Comparison of ENCODE assay signal across 1 cellular context in genomic region chr17:38751803-38752118, GRCh38.
TF ChIP-seq lines count a peak whose summit lies in the region.

No MANE protein-coding gene starts in this region.

TF ChIP-seq in GM12878, 131 proteins besides CTCF, POLR2A, EP300 and RAD21 (continues in another document):
- TF ChIP-seq NR2F1 (conservative IDR thresholded peaks at IDR 0.05) (0 out of 2 replicates have a peak, but pooled peaks have one; percentile 45), ZBED1 (IDR thresholded peaks at IDR 0.05; ENCODE audit: borderline replicate concordance) (peak; percentile 17; the same call in 1 of the 2 replicates), ETV6 (conservative IDR thresholded peaks at IDR 0.05 in 1 of 2, IDR thresholded peaks at IDR 0.05 in 1 of 2; ENCODE audit: borderline replicate concordance in 1 of 2, low read depth in 1 of 2) (no peak), ZNF274 (IDR thresholded peaks at IDR 0.05; ENCODE audit: insufficient read depth, insufficient read length) (no peak), ZNF217 (IDR thresholded peaks at IDR 0.05) (peak; percentile 70; the same call in 1 of the 2 replicates), FOXK2 (IDR thresholded peaks at IDR 0.05) (no peak), CHD2 (IDR thresholded peaks at IDR 0.05; ENCODE audit: borderline replicate concordance, low read depth, low read length) (no peak), BMI1 (IDR thresholded peaks at IDR 0.05; ENCODE audit: borderline replicate concordance) (no peak), TAF1 (IDR thresholded peaks at IDR 0.05; ENCODE audit: borderline replicate concordance, low read depth, low read length) (no peak), NRF1 (conservative IDR thresholded peaks at IDR 0.05; ENCODE audit: low read depth, low read length) (no peak), NR2C1 (IDR thresholded peaks at IDR 0.05) (no peak), NKRF (conservative IDR thresholded peaks at IDR 0.05) (no peak), HCFC1 (IDR thresholded peaks at IDR 0.05; ENCODE audit: low read length) (peak; percentile 27; the same call in 1 of the 2 replicates), JUND (IDR thresholded peaks at IDR 0.05; ENCODE audit: low read depth, low read length) (no peak), ZNF24 (IDR thresholded peaks at IDR 0.05) (peak; percentile 98), ATF7 (IDR thresholded peaks at IDR 0.05; ENCODE audit: low read depth) (no peak), ZSCAN29 (IDR thresholded peaks at IDR 0.05) (peak; percentile 75; the same call in 1 of the 2 replicates), MEF2B (IDR thresholded peaks at IDR 0.05; ENCODE audit: partially characterized antibody, poor library complexity, severe bottlenecking) (no peak), SUPT20H (IDR thresholded peaks at IDR 0.05; ENCODE audit: borderline replicate concordance, control insufficient read depth, low read depth, low read length) (no peak), TCF7 (IDR thresholded peaks at IDR 0.05; ENCODE audit: borderline replicate concordance) (no peak), SIX5 (IDR thresholded peaks at IDR 0.05; ENCODE audit: low read depth, low read length, severe bottlenecking) (no peak), STAT3 (IDR thresholded peaks at IDR 0.05; ENCODE audit: low read depth, low read length) (no peak), RELB (IDR thresholded peaks at IDR 0.05; ENCODE audit: low read depth) (no peak; the same call in 1 of the 2 replicates), KLF5 (IDR thresholded peaks at IDR 0.05; ENCODE audit: partially characterized antibody) (no peak), KAT2A (conservative IDR thresholded peaks at IDR 0.05; ENCODE audit: control insufficient read depth, low read depth, low read length) (no peak), SRF (IDR thresholded peaks at IDR 0.05; ENCODE audit: low read depth in 2 of 2, low read length in 2 of 2) (no peak), SIN3A (IDR thresholded peaks at IDR 0.05; ENCODE audit: low read depth, low read length) (no peak), MYB (IDR thresholded peaks at IDR 0.05; ENCODE audit: borderline replicate concordance, low read depth, low read length) (no peak), BACH1 (IDR thresholded peaks at IDR 0.05; ENCODE audit: borderline replicate concordance) (0 out of 2 replicates have a peak, but pooled peaks have one; percentile 38), BCL11A (IDR thresholded peaks at IDR 0.05; ENCODE audit: low read depth, low read length) (no peak), SUZ12 (IDR thresholded peaks at IDR 0.05; ENCODE audit: unreplicated experiment) (no peak), STAT1 (conservative IDR thresholded peaks at IDR 0.05) (peak; percentile 70; the same call in 1 of the 2 replicates), REST (IDR thresholded peaks at IDR 0.05; ENCODE audit: low read depth, low read length) (no peak), SMARCA5 (IDR thresholded peaks at IDR 0.05) (peak; percentile 94), ATF3 (IDR thresholded peaks at IDR 0.05; ENCODE audit: borderline replicate concordance, extremely low read depth, low read depth, low read length) (no peak), HDAC6 (IDR thresholded peaks at IDR 0.05; ENCODE audit: unreplicated experiment) (no peak), SMAD1 (IDR thresholded peaks at IDR 0.05; ENCODE audit: low read depth, partially characterized antibody) (no peak), TBL1XR1 (IDR thresholded peaks at IDR 0.05; ENCODE audit: low read depth, low read length) (peak; percentile 85; the same call in 1 of the 2 replicates), RAD51 (IDR thresholded peaks at IDR 0.05) (no peak), RB1 (IDR thresholded peaks at IDR 0.05; ENCODE audit: borderline replicate concordance) (no peak; the same call in 1 of the 2 replicates), CHD4 (IDR thresholded peaks at IDR 0.05) (no peak), NR2C2 (IDR thresholded peaks at IDR 0.05; ENCODE audit: borderline replicate concordance, control insufficient read depth, insufficient read length, low read depth) (no peak), WRNIP1 (IDR thresholded peaks at IDR 0.05; ENCODE audit: borderline replicate concordance, low read depth, low read length) (no peak), LARP7 (IDR thresholded peaks at IDR 0.05) (no peak), MTA3 (IDR thresholded peaks at IDR 0.05; ENCODE audit: borderline replicate concordance, low read length) (peak; percentile 76), SKIL (IDR thresholded peaks at IDR 0.05; ENCODE audit: low read depth, poor library complexity, severe bottlenecking) (peak; percentile 41)
- TF ChIP-seq, protein P1, sequence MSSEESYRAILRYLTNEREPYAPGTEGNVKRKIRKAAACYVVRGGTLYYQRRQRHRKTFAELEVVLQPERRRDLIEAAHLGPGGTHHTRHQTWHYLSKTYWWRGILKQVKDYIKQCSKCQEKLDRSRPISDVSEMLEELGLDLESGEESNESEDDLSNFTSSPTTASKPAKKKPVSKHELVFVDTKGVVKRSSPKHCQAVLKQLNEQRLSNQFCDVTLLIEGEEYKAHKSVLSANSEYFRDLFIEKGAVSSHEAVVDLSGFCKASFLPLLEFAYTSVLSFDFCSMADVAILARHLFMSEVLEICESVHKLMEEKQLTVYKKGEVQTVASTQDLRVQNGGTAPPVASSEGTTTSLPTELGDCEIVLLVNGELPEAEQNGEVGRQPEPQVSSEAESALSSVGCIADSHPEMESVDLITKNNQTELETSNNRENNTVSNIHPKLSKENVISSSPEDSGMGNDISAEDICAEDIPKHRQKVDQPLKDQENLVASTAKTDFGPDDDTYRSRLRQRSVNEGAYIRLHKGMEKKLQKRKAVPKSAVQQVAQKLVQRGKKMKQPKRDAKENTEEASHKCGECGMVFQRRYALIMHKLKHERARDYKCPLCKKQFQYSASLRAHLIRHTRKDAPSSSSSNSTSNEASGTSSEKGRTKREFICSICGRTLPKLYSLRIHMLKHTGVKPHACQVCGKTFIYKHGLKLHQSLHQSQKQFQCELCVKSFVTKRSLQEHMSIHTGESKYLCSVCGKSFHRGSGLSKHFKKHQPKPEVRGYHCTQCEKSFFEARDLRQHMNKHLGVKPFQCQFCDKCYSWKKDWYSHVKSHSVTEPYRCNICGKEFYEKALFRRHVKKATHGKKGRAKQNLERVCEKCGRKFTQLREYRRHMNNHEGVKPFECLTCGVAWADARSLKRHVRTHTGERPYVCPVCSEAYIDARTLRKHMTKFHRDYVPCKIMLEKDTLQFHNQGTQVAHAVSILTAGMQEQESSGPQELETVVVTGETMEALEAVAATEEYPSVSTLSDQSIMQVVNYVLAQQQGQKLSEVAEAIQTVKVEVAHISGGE (CRISPR knock-in tag; IDR thresholded peaks at IDR 0.05), result no peak
- TF ChIP-seq, protein P2, sequence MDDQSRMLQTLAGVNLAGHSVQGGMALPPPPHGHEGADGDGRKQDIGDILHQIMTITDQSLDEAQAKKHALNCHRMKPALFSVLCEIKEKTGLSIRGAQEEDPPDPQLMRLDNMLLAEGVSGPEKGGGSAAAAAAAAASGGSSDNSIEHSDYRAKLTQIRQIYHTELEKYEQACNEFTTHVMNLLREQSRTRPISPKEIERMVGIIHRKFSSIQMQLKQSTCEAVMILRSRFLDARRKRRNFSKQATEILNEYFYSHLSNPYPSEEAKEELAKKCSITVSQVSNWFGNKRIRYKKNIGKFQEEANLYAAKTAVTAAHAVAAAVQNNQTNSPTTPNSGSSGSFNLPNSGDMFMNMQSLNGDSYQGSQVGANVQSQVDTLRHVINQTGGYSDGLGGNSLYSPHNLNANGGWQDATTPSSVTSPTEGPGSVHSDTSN (IDR thresholded peaks at IDR 0.05; ENCODE audit: insufficient replicate concordance, low read depth, low read length), result no peak
- TF ChIP-seq, protein P3, sequence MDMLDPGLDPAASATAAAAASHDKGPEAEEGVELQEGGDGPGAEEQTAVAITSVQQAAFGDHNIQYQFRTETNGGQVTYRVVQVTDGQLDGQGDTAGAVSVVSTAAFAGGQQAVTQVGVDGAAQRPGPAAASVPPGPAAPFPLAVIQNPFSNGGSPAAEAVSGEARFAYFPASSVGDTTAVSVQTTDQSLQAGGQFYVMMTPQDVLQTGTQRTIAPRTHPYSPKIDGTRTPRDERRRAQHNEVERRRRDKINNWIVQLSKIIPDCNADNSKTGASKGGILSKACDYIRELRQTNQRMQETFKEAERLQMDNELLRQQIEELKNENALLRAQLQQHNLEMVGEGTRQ (IDR thresholded peaks at IDR 0.05; ENCODE audit: borderline replicate concordance, low read depth, low read length), result no peak
- TF ChIP-seq, protein P4, sequence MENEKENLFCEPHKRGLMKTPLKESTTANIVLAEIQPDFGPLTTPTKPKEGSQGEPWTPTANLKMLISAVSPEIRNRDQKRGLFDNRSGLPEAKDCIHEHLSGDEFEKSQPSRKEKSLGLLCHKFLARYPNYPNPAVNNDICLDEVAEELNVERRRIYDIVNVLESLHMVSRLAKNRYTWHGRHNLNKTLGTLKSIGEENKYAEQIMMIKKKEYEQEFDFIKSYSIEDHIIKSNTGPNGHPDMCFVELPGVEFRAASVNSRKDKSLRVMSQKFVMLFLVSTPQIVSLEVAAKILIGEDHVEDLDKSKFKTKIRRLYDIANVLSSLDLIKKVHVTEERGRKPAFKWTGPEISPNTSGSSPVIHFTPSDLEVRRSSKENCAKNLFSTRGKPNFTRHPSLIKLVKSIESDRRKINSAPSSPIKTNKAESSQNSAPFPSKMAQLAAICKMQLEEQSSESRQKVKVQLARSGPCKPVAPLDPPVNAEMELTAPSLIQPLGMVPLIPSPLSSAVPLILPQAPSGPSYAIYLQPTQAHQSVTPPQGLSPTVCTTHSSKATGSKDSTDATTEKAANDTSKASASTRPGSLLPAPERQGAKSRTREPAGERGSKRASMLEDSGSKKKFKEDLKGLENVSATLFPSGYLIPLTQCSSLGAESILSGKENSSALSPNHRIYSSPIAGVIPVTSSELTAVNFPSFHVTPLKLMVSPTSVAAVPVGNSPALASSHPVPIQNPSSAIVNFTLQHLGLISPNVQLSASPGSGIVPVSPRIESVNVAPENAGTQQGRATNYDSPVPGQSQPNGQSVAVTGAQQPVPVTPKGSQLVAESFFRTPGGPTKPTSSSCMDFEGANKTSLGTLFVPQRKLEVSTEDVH (IDR thresholded peaks at IDR 0.05; ENCODE audit: low read depth, partially characterized antibody), result no peak
